20 cellular contexts compared by ENCODE assay signal in the genomic region with DNA sequence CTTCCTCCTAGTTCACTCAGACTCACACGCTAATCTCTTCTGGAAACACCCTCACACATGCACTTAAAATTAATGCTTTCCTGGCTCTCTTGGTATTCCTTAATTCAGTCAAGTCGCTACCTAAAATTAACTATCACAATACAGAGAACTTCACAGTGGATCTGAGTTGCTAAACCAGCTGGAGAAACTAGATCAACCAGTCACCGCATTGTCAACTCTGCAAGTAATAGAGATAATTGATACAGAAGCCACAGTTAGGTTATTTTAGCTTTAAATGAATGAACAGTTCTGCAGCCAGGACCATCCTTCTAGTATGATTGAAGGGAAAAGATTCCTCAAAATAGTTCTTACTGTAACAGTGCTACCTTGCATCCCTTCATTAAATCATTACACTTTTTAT.
"Had no signal": no experiment of that assay in that cellular context is flagged by ENCODE, and none has a peak within 500 bp of the region (broad histone marks: within the 10 kb centered on the region; RNA-seq: fewer than 3 reads in every experiment).

No MANE protein-coding gene starts in this region.

- H3K4me1 ChIP-seq: Peyer's patch had no signal

- H3K4me3 Mint-ChIP-seq: IgD-negative memory B cell had no signal

- H3K27ac Mint-ChIP-seq: IgD-negative memory B cell had no signal

- DNase-seq: Kasumi-1, NCI-H1092 treated with DMSO at 0.1 percent for 48 hours, NCI-H1436, NCI-H187, NCI-H2029, NCI-H2081 treated with DMSO at 0.1 percent for 48 hours, NCI-H2171, NCI-H226, NCI-H446, NCI-H510A, NCI-H524 treated with DMSO at 0.1 percent for 48 hours, NCI-H774, Peyer's patch, SHP77 treated with DMSO at 0.1 percent for 48 hours, SJCRH30 had no signal

- H3K27me3 ChIP-seq: Peyer's patch, SJCRH30 had no signal

- H3K36me3 ChIP-seq: Peyer's patch, SJCRH30 had no signal

- H3K27ac ChIP-seq: KMS-11, PC-9, Peyer's patch, SJCRH30 had no signal

- H3K27me3 Mint-ChIP-seq: IgD-negative memory B cell had no signal

- H3K9me3 ChIP-seq: Peyer's patch, SJCRH30 had no signal

- H3K4me3 ChIP-seq: K562, PC-9, Peyer's patch, SJCRH30 had no signal

- ATAC-seq: K562, Right ventricle myocardium inferior had no signal
